ENCODE assay signal across 16 cellular contexts in the genomic region with DNA sequence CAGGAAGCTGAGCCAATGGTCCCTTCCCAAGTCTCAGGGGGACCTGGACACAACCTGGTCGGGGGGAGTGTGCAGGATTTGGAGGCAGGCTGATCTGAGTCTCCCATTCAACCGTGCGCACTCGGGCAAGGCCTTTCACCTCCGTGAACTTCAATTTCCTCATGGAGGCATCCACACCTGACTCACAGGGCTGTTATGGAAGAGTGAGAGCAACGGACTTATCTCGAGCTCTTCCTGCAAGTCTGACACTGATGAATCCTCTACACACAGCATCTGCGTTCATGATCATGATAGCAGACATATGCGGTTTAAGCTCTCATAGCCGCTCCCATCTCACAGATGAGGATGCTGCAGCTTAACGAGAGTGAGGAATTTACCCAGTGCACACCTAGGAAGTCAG. TPM values are rescaled to one million over a fixed set of nuclear protein-coding genes. Genes with fewer than 3 reads are reported as not detected.
DNase-seq lines count a peak whose midpoint lies in the region; ATAC-seq and TF ChIP-seq lines count a peak whose summit lies in the region.
"Had no signal": no experiment of that assay in that cellular context is flagged by ENCODE, and none has a peak within 500 bp of the region (broad histone marks: within the 10 kb centered on the region; RNA-seq: fewer than 3 reads in every experiment).

No MANE protein-coding gene starts in this region.

- H3K4me3 ChIP-seq in heart left ventricle (no peak overlapping the region), coronary artery (no peak overlapping the region), neuronal stem cell (ENCODE audit: low read length in 2 of 2) (no peak overlapping the region), transverse colon (no peak overlapping the region)

- H3K4me3 Mint-ChIP-seq in stimulated activated naive B cell treated with anti-CD40 and anti-IgM and Interleukin-4, amounts not matched to agents 10 μg/mL and 1 μg/mL and 100 μg/mL, for 72 hours = no peak overlapping the region

- H3K18ac ChIP-seq in neuronal stem cell (ENCODE audit: low read length) = no peak overlapping the region

- H3K4me2 ChIP-seq in neuronal stem cell (ENCODE audit: insufficient read depth, low read length, poor library complexity, severe bottlenecking) = no peak overlapping the region
- H3K4me2 ChIP-seq: KMS-11 had no signal

- DNase-seq in heart left ventricle (no peak), left ventricle myocardium superior (no peak), coronary artery (ENCODE audit: low spot score) (no peak), neuronal stem cell (ENCODE audit: low spot score) (no peak), transverse colon (no peak), NCI-H345 (lab: John Stamatoyannopoulos, UW) (no peak), AML-193 (lab: John Stamatoyannopoulos, UW) (no peak)
- no peak for DNase-seq in stimulated activated naive B cell treated with anti-CD40 and anti-IgM and Interleukin-4, amounts not matched to agents 10 μg/mL and 1 μg/mL and 100 μg/mL, for 72 hours
- DNase-seq: 8988T, DND-41, H7, NCI-H1436, NCI-H2029, NCI-H2171 treated with DMSO at 0.1 percent for 48 hours, NCI-H510A treated with DMSO at 0.1 percent for 48 hours had no signal

- no peaks in the 10 kb centered on the region for H3K9me3 ChIP-seq in heart left ventricle
- no peaks in the 10 kb centered on the region for H3K9me3 ChIP-seq in neuronal stem cell (replicated peaks in 1 of 2; ENCODE audit: control insufficient read depth in 2 of 2, insufficient read depth in 1 of 2, low read depth in 1 of 2, low read length in 2 of 2)
- no peaks in the 10 kb centered on the region for H3K9me3 ChIP-seq in transverse colon

- in situ Hi-C loops in transverse colon (cut with MboI; ENCODE audit: low pct_ligation_motif_present in 1 of 4, low pct_unique_long_range_greater_than_20kb in 1 of 4, low sequenced_read_pairs in 3 of 4) = no loop called here

- no peak for TF ChIP-seq EP300 in transverse colon (IDR thresholded peaks at IDR 0.05; ENCODE audit: low read depth)

- H3K27me3 Mint-ChIP-seq in stimulated activated naive B cell treated with anti-CD40 and anti-IgM and Interleukin-4, amounts not matched to agents 10 μg/mL and 1 μg/mL and 100 μg/mL, for 72 hours = no peaks in the 10 kb centered on the region

- peaks cover 4 to 20% of the 10 kb centered on the region in 2 donors for H3K36me3 Mint-ChIP-seq in stimulated activated naive B cell treated with anti-CD40 and anti-IgM and Interleukin-4, amounts not matched to agents 10 μg/mL and 1 μg/mL and 100 μg/mL, for 72 hours

- H3K27ac ChIP-seq in heart left ventricle (peak overlapping the region in 11 of 12 donors; percentile 66 to 94 (median 86)), coronary artery (peak overlapping the region; percentile 86 to 98), neuronal stem cell (replicated peaks; ENCODE audit: low read length) (no peak overlapping the region), transverse colon (peak overlapping the region; percentile 66 to 79 (median 68))
- H3K27ac ChIP-seq: KMS-11 had no signal

- TF ChIP-seq CTCF in heart left ventricle (IDR thresholded peaks at IDR 0.05) (no peak), coronary artery (IDR thresholded peaks at IDR 0.05) (no peak), transverse colon (IDR thresholded peaks at IDR 0.05) (no peak)

- no peak overlapping the region for H3K4ac ChIP-seq in neuronal stem cell (ENCODE audit: low read length)

- H3K27ac Mint-ChIP-seq in stimulated activated naive B cell treated with anti-CD40 and anti-IgM and Interleukin-4, amounts not matched to agents 10 μg/mL and 1 μg/mL and 100 μg/mL, for 72 hours = no peak overlapping the region

- no peak overlapping the region for H2AFZ ChIP-seq in neuronal stem cell (ENCODE audit: low read length)

- peaks cover 8% of the 10 kb centered on the region for H3K79me1 ChIP-seq in neuronal stem cell (ENCODE audit: low read depth, low read length)

- peaks cover 0 to 34% (median 3%) of the 10 kb centered on the region in 9 donors for H3K36me3 ChIP-seq in heart left ventricle
- peaks cover 0 to 6% of the 10 kb centered on the region in 2 donors for H3K36me3 ChIP-seq in neuronal stem cell (replicated peaks in 1 of 2; ENCODE audit: control insufficient read depth in 2 of 2, insufficient read depth in 2 of 2, low read length in 2 of 2)
- no peaks in the 10 kb centered on the region for H3K36me3 ChIP-seq in transverse colon

- H3K14ac ChIP-seq in neuronal stem cell (ENCODE audit: low read length) = peak overlapping the region; percentile 21

- no peak overlapping the region for H3K23ac ChIP-seq in neuronal stem cell (ENCODE audit: low read depth, low read length, poor library complexity)

- intact Hi-C loops in heart left ventricle (cut with DNase I) = loop anchor here in 1 of 10 donors (2.0 kb wide), 1 partner anchor 16 kb away; no protein-coding TSS in a partner anchor
- intact Hi-C loops in left ventricle myocardium superior (cut with micrococcal nuclease) = no loop called here
- intact Hi-C loops in transverse colon (cut with DNase I; ENCODE audit: low total_unique reads) = no loop called here

- H4K8ac ChIP-seq in neuronal stem cell (ENCODE audit: low read depth, low read length) = no peak overlapping the region

- H2AK5ac ChIP-seq in neuronal stem cell (ENCODE audit: low read depth, low read length) = no peak overlapping the region

- H3K4me1 Mint-ChIP-seq in stimulated activated naive B cell treated with anti-CD40 and anti-IgM and Interleukin-4, amounts not matched to agents 10 μg/mL and 1 μg/mL and 100 μg/mL, for 72 hours = peaks cover 0 to 2% of the 10 kb centered on the region in 2 donors

- H2BK12ac ChIP-seq in neuronal stem cell (ENCODE audit: low read length) = no peak overlapping the region

- H2BK15ac ChIP-seq in neuronal stem cell (ENCODE audit: low read length) = no peak overlapping the region

- 59 to 78% (median 70%) methylated on average over 11 of the region's 11 CpGs for WGBS in heart left ventricle, 4 donors
- no CpG with 5 or more reads among the region's 11 CpGs for WGBS in neuronal stem cell (ENCODE audit: extremely low coverage in 2 of 2, insufficient read length in 2 of 2, insufficient replicate concordance in 1 of 2), 2 donors
- 80 to 87% methylated on average over 1 to 11 of the region's 11 CpGs for WGBS in transverse colon (ENCODE audit: low coverage in 1 of 2), 2 donors

- H4K91ac ChIP-seq in neuronal stem cell (ENCODE audit: low read depth, low read length, poor library complexity) = no peak overlapping the region

- peaks cover 5 to 65% (median 41%) of the 10 kb centered on the region in 12 donors for H3K4me1 ChIP-seq in heart left ventricle
- peaks cover 0 to 3% of the 10 kb centered on the region in 2 donors for H3K4me1 ChIP-seq in neuronal stem cell (ENCODE audit: control insufficient read depth in 2 of 2, insufficient read depth in 1 of 2, low read depth in 1 of 2, low read length in 2 of 2)
- H3K4me1 ChIP-seq in transverse colon = peaks cover 7 to 32% (median 17%) of the 10 kb centered on the region in 4 donors

- no peak overlapping the region for H2BK5ac ChIP-seq in neuronal stem cell (ENCODE audit: low read length)

- TF ChIP-seq POLR2A in heart left ventricle (IDR thresholded peaks at IDR 0.05) (no peak), transverse colon (IDR thresholded peaks at IDR 0.05) (no peak)

- no peak overlapping the region for H2BK120ac ChIP-seq in neuronal stem cell (ENCODE audit: low read depth, low read length)

- no peaks in the 10 kb centered on the region for H3K27me3 ChIP-seq in heart left ventricle
- H3K27me3 ChIP-seq in neuronal stem cell (ENCODE audit: control insufficient read depth in 3 of 3, insufficient read depth in 3 of 3, low read depth in 1 of 3, low read length in 3 of 3) = no peaks in the 10 kb centered on the region
- H3K27me3 ChIP-seq in transverse colon = no peaks in the 10 kb centered on the region

- H3K9ac ChIP-seq in neuronal stem cell (ENCODE audit: low read depth, low read length, poor library complexity) = peak overlapping the region; percentile 21
- H3K9ac ChIP-seq: KMS-11 had no signal

- ATAC-seq in heart left ventricle = no peak
- no peak for ATAC-seq in left ventricle myocardium superior
- no peak for ATAC-seq in stimulated activated naive B cell treated with anti-CD40 and anti-IgM and Interleukin-4, amounts not matched to agents 10 μg/mL and 1 μg/mL and 100 μg/mL, for 72 hours (replicated peaks)

- no peaks in the 10 kb centered on the region for H3K9me3 Mint-ChIP-seq in stimulated activated naive B cell treated with anti-CD40 and anti-IgM and Interleukin-4, amounts not matched to agents 10 μg/mL and 1 μg/mL and 100 μg/mL, for 72 hours

RNA-seq across cellular contexts. Expression of a gene that starts 21.6 kb away (rescaled TPM):
- total RNA-seq in heart left ventricle (10 to 100 TPM; 12.5 to 20.4 (median 16.5) TPM), left ventricle myocardium superior (15.8 TPM), transverse colon (10 to 100 TPM; 10.5 to 17.6 (median 12.1) TPM)
- polyA plus RNA-seq in heart left ventricle = 10 to 100 TPM; 16.0 to 19.8 TPM
- polyA plus RNA-seq in neuronal stem cell (2013, experiment 1 of 2) = 9.5 TPM
- polyA plus RNA-seq in neuronal stem cell (2013, experiment 2 of 2) = 9.6 TPM

RNA-seq across cellular contexts. Expression of a gene that starts 39.0 kb away (rescaled TPM):
- total RNA-seq in heart left ventricle (10 to 100 TPM in 8 of 9 donors, 1 to 10 TPM in 1; 8.9 to 20.3 (median 15.8) TPM), left ventricle myocardium superior (18.9 TPM), transverse colon (100 to 1,000 TPM in 1 of 4 donors, 10 to 100 TPM in 3; 10.6 to 222 (median 13.8) TPM)
- 10 to 100 TPM in 1 of 2 donors, 1 to 10 TPM in 1; 8.6 to 14.1 TPM for polyA plus RNA-seq in heart left ventricle
- 68.2 TPM for polyA plus RNA-seq in neuronal stem cell (2013, experiment 1 of 2)
- 67.4 TPM for polyA plus RNA-seq in neuronal stem cell (2013, experiment 2 of 2)
